In the genomic region with DNA sequence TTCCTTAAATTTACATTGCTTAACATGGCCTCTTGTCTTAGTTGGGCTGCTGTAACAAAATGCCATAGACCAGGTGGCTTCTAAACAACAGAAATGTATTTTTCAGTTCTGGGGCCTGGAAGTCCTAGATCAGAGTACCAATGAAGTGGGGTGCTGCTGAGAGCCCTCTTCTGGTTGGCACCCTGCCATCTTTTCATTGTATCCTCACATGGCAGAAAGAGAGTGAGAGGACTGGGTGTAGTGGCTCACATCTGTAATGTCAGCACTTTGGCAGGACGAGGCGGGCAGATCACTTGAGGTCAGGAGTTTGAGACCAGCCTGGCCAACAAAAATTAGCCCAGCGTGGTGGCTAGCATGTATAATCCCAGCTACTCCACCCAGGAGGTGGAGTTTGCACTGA, we compare ENCODE assay signal across 1 cellular context.
A peak's percentile ranks its signal among the peaks of the same experiment; 100 is the strongest.
TF ChIP-seq lines count a peak whose summit lies in the region.

No MANE protein-coding gene starts in this region.

TF ChIP-seq in HepG2, 621 proteins besides CTCF, POLR2A, EP300 and RAD21:
- no peak for TF ChIP-seq ZNF547 (CRISPR knock-in tag; IDR thresholded peaks at IDR 0.05)
- TF ChIP-seq MAFK (conservative IDR thresholded peaks at IDR 0.05 in 1 of 2, IDR thresholded peaks at IDR 0.05 in 1 of 2; ENCODE audit: low read length in 2 of 2) = peak; percentile 2 to 32; a peak in 1 of 4 replicates
- peak; percentile 6; the same call in 1 of the 2 replicates for TF ChIP-seq MAFF (IDR thresholded peaks at IDR 0.05; ENCODE audit: low read depth, low read length)
- no peak for TF ChIP-seq THAP11 (CRISPR knock-in tag; IDR thresholded peaks at IDR 0.05)
